In the genomic region with DNA sequence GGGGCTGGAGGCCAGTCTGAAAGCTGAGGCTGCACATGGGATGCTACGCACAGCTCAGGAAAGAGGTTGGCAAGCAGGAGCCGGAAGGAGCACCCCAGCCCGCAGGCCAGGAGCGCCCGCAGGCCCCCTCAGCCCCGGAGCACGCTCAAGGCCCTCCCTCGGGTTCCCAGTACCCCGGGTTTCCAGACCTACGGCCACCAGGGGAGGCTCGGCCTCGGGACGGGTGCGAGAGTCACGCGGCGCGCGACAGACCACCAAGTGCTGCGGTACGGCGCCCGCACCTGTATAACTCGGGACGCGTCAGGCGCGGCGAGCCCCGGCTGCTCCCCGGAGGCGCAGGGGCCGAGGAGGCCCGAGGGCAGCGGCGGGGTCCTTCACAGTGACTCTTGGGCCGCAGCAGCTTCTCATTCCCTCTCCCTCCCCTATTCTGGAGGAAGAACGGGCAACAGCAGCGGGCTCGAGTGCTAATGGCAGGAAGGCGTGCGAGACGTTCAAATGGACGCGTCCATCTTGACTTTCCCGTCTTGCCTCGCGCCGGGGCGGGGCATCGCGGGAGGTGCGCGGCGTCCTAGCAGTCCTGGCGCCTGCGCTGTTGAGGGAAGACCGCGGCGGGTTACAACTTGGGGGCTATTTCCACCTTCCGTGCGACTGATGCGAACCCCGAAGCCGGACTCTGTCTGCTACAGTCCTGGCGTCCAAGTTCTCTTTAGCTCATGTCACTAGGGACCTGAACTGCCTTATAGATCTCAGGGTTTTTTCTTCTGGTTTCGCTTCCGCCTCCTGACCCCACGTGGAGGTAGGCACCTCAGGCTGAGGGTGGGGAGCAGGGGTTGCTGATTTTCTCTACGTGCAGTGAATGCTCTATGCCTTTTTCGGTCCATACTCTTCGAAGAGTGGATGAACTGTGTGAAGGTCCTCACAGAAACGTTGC, we compare ENCODE assay signal across 8 cellular contexts. TPM values are rescaled to one million over a fixed set of nuclear protein-coding genes. Genes with fewer than 3 reads are reported as not detected.
A peak's percentile ranks its signal among the peaks of the same experiment; 100 is the strongest.
DNase-seq lines count a peak whose midpoint lies in the region; ATAC-seq, FAIRE-seq and TF ChIP-seq lines count a peak whose summit lies in the region.

A gene with protein sequence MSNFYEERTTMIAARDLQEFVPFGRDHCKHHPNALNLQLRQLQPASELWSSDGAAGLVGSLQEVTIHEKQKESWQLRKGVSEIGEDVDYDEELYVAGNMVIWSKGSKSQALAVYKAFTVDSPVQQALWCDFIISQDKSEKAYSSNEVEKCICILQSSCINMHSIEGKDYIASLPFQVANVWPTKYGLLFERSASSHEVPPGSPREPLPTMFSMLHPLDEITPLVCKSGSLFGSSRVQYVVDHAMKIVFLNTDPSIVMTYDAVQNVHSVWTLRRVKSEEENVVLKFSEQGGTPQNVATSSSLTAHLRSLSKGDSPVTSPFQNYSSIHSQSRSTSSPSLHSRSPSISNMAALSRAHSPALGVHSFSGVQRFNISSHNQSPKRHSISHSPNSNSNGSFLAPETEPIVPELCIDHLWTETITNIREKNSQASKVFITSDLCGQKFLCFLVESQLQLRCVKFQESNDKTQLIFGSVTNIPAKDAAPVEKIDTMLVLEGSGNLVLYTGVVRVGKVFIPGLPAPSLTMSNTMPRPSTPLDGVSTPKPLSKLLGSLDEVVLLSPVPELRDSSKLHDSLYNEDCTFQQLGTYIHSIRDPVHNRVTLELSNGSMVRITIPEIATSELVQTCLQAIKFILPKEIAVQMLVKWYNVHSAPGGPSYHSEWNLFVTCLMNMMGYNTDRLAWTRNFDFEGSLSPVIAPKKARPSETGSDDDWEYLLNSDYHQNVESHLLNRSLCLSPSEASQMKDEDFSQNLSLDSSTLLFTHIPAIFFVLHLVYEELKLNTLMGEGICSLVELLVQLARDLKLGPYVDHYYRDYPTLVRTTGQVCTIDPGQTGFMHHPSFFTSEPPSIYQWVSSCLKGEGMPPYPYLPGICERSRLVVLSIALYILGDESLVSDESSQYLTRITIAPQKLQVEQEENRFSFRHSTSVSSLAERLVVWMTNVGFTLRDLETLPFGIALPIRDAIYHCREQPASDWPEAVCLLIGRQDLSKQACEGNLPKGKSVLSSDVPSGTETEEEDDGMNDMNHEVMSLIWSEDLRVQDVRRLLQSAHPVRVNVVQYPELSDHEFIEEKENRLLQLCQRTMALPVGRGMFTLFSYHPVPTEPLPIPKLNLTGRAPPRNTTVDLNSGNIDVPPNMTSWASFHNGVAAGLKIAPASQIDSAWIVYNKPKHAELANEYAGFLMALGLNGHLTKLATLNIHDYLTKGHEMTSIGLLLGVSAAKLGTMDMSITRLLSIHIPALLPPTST (N-terminal part only) (minus strand): TSS at position 533 of the 931 bp plus-strand sequence. CDS start 3,368 bp downstream, outside the sequence.

- H3K27ac ChIP-seq in pancreas: peak within 1 kb of the TSS; percentile 81 to 88 (median 86)
- peak within 1 kb of the TSS; percentile 86 for H3K27ac ChIP-seq in thymus (ENCODE audit: low read depth)

- H3K4me3 ChIP-seq in HFF-Myc (replicated peaks; ENCODE audit: low read depth, low read length) (peak within 1 kb of the TSS; percentile 77), pancreas (peak within 1 kb of the TSS; percentile 94 to 99 (median 97)), thymus (ENCODE audit: low read length) (peak within 1 kb of the TSS; percentile 78)

- POLR2A ChIA-PET in GM10248 (lab: Yijun Ruan, JAX): interaction anchor here (0.7 kb wide), 2 partner anchors 58 to 584 kb away, joined by 5 read pairs; no protein-coding TSS in a partner anchor

- FAIRE-seq in pancreas (lab: Jason Lieb, UNC): no peak

- H3K36me3 ChIP-seq in pancreas (peaks cover 0 to 7% (median 0%) of the 10 kb centered on the region in 3 donors), thymus (ENCODE audit: control insufficient read depth, insufficient read depth) (no peaks in the 10 kb centered on the region)

- peaks cover 0 to 7% (median 5%) of the 10 kb centered on the region in 3 donors for H3K4me1 ChIP-seq in pancreas
- H3K4me1 ChIP-seq in thymus (ENCODE audit: control insufficient read depth, insufficient read depth, low read length): no peaks in the 10 kb centered on the region

- TF ChIP-seq CTCF in GM10248 (IDR thresholded peaks at IDR 0.05; ENCODE audit: control extremely low read depth, extremely low read depth, low read depth, missing control alignments): no peak
- TF ChIP-seq CTCF in HFF-Myc (IDR thresholded peaks at IDR 0.05; ENCODE audit: low read depth, low read length, missing control alignments): no peak
- TF ChIP-seq CTCF in pancreas (IDR thresholded peaks at IDR 0.05): no peak

- intact Hi-C loops in head of caudate nucleus (cut with DNase I) (no loop called here), pancreas (cut with DNase I) (no loop called here)

- WGBS in pancreas, 2 donors: 0% methylated on average over 73 of the region's 73 CpGs
- under 1% methylated on average over 73 of the region's 73 CpGs for WGBS in thymus

- no peaks in the 10 kb centered on the region for H3K27me3 ChIP-seq in pancreas
- no peaks in the 10 kb centered on the region for H3K27me3 ChIP-seq in thymus (ENCODE audit: control insufficient read depth, insufficient read depth)

- CTCF ChIA-PET in GM10248 (lab: Yijun Ruan, JAX): interaction anchor here (0.8 to 1.1 kb wide), 2 partner anchors 11 to 19 kb away, joined by 3 to 4 read pairs; no protein-coding TSS in a partner anchor

- peaks cover 8 to 15% of the 10 kb centered on the region in 2 donors for H3K36me3 Mint-ChIP-seq in activated naive CD4-positive, alpha-beta T cell treated with anti-CD3 and anti-CD28 coated beads, Interleukin-2, amount 50 U/mL, for 72 hours

- peak within 1 kb of the TSS; percentile 95 to 99 for H3K27ac Mint-ChIP-seq in activated naive CD4-positive, alpha-beta T cell treated with anti-CD3 and anti-CD28 coated beads, Interleukin-2, amount 50 U/mL, for 72 hours

- peak; percentile 92 to 93 for ATAC-seq in activated naive CD4-positive, alpha-beta T cell treated with anti-CD3 and anti-CD28 coated beads, Interleukin-2, amount 50 U/mL, for 72 hours
- ATAC-seq in pancreas: peak; percentile 94 to 98 (median 96)

- H3K9me3 Mint-ChIP-seq in activated naive CD4-positive, alpha-beta T cell treated with anti-CD3 and anti-CD28 coated beads, Interleukin-2, amount 50 U/mL, for 72 hours: no peaks in the 10 kb centered on the region

- peak; percentile 89 for DNase-seq in GM10248 (ENCODE audit: extremely low spot score)
- peak; percentile 43 for DNase-seq in HFF-Myc (ENCODE audit: extremely low read depth, low read depth)
- peak; percentile 91 for DNase-seq in MV-4-11 (lab: John Stamatoyannopoulos, UW)
- peak; percentile 92 for DNase-seq in SKM-1 treated with dmso at 0.1 percent for 144 hours (lab: John Stamatoyannopoulos, UW; ENCODE audit: unreplicated experiment)
- DNase-seq in activated naive CD4-positive, alpha-beta T cell treated with anti-CD3 and anti-CD28 coated beads, Interleukin-2, amount 50 U/mL, for 72 hours (ENCODE audit: low spot score in 2 of 2): peak; percentile 85 to 88
- peak; percentile 74 to 95 (median 90) for DNase-seq in head of caudate nucleus
- peak; percentile 77 to 94 (median 82) for DNase-seq in pancreas

- no peaks in the 10 kb centered on the region for H3K9me3 ChIP-seq in pancreas
- no peaks in the 10 kb centered on the region for H3K9me3 ChIP-seq in thymus (ENCODE audit: control insufficient read depth)

RNA-seq across cellular contexts. Expression of the gene that starts here (rescaled TPM):
- 100 to 1,000 TPM in 1 of 2 donors, 10 to 100 TPM in 1; 70.2 to 136 TPM for total RNA-seq in activated naive CD4-positive, alpha-beta T cell treated with anti-CD3 and anti-CD28 coated beads, Interleukin-2, amount 50 U/mL, for 72 hours
- total RNA-seq in pancreas: 10 to 100 TPM; 11.7 to 22.4 (median 15.8) TPM
- polyA plus RNA-seq in pancreas (1 to 10 TPM; 5.7 to 6.3 TPM), thymus (9.7 TPM)

Comparison
In these comparisons a context has a peak if more than half of its experiments do, and no peak if none do; other contexts are left out.
1. Peak in every context shown above with its lines: DNase-seq, ATAC-seq, H3K4me3 ChIP-seq and H3K27ac ChIP-seq.